12 cellular contexts compared by ENCODE assay signal in the genomic region with DNA sequence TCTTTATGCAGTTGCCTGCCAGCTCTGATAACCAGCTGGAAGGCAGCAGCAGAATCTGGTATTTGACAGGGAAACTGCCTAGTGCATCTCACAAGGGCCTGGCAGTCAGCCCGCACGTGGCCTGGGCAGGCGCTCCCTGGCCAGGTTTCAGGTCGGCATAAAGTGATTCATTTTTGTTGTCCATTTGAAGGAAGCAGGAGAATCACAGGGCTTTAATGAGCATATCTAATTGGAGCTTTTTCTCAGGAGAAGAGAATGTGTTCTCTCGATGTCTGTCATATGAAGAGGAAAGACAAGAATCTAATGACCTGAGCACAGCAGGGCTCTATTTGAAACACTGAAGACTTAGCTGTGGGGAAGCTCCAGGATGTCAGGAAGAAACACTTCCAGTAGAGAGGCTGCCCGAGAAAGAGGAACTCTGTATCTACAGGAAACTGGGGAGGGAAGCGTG.
A peak's percentile ranks its signal among the peaks of the same experiment; 100 is the strongest.
DNase-seq lines count a peak whose midpoint lies in the region; FAIRE-seq and TF ChIP-seq lines count a peak whose summit lies in the region.
"Had no signal": no experiment of that assay in that cellular context is flagged by ENCODE, and none has a peak within 500 bp of the region (broad histone marks: within the 10 kb centered on the region; RNA-seq: fewer than 3 reads in every experiment).

No MANE protein-coding gene starts in this region.

- FAIRE-seq in GM12892 (lab: Jason Lieb, UNC) (peak; percentile 64), bronchial epithelial cell (lab: Jason Lieb, UNC) (no peak)
- FAIRE-seq: D721Med had no signal

- H3K4me1 Mint-ChIP-seq in nephron progenitor cell, result peaks cover 8% of the 10 kb centered on the region
- H3K4me1 Mint-ChIP-seq in activated naive CD4-positive, alpha-beta T cell treated with anti-CD3 and anti-CD28 coated beads for 36 hours (ENCODE audit: low read depth), result no peaks in the 10 kb centered on the region
- H3K4me1 Mint-ChIP-seq: stimulated activated memory B cell treated with anti-CD40 and anti-IgM and Interleukin-4, amounts not matched to agents 10 μg/mL and 1 μg/mL and 100 μg/mL, for 72 hours had no signal

- H3K27ac ChIP-seq in osteoblast (ENCODE audit: low read depth, low read length), result no peak overlapping the region
- H3K27ac ChIP-seq: brain microvascular endothelial cell had no signal

- peaks cover 2% of the 10 kb centered on the region for H3K9me3 ChIP-seq in osteoblast (ENCODE audit: low read depth, low read length)

- H3K4me2 ChIP-seq in osteoblast (ENCODE audit: insufficient read depth, low read length), result no peak overlapping the region

- no peak overlapping the region for H3K4me3 Mint-ChIP-seq in nephron progenitor cell
- no peak overlapping the region for H3K4me3 Mint-ChIP-seq in activated naive CD4-positive, alpha-beta T cell treated with anti-CD3 and anti-CD28 coated beads for 36 hours
- H3K4me3 Mint-ChIP-seq: stimulated activated memory B cell treated with anti-CD40 and anti-IgM and Interleukin-4, amounts not matched to agents 10 μg/mL and 1 μg/mL and 100 μg/mL, for 72 hours had no signal

- TF ChIP-seq CTCF in bronchial epithelial cell (IDR thresholded peaks at IDR 0.05; ENCODE audit: insufficient read depth, low read length, severe bottlenecking), result no peak
- TF ChIP-seq CTCF in nephron progenitor cell (IDR thresholded peaks at IDR 0.05), result no peak
- TF ChIP-seq CTCF in osteoblast (IDR thresholded peaks at IDR 0.05; ENCODE audit: extremely low read depth, low read depth, low read length), result no peak

- TF ChIP-seq POLR2A in GM12892 (IDR thresholded peaks at IDR 0.05; ENCODE audit: low read depth, low read length), result no peak

- DNase-seq in GM12892 (ENCODE audit: insufficient read length), result no peak
- peak; percentile 92 for DNase-seq in NCI-H2029 (lab: John Stamatoyannopoulos, UW)
- DNase-seq in bronchial epithelial cell (ENCODE audit: low read depth), result peak; percentile 40
- DNase-seq in nephron progenitor cell, result no peak
- DNase-seq in activated effector memory CD4-positive, alpha-beta T cell treated with anti-CD3 and anti-CD28 coated beads, Interleukin-2, amount 50 U/mL, for 16 hours, result no peak
- no peak for DNase-seq in activated T-cell treated with anti-CD3 and anti-CD28 coated beads, Interleukin-2, amount 50 U/mL, for 1 hour
- no peak for DNase-seq in osteoblast (ENCODE audit: insufficient read length, low spot score, missing footprints)
- no peak for DNase-seq in activated naive CD4-positive, alpha-beta T cell treated with anti-CD3 and anti-CD28 coated beads for 36 hours
- DNase-seq: brain microvascular endothelial cell, NCI-H2171 had no signal

- H3K36me3 ChIP-seq in bronchial epithelial cell (ENCODE audit: control insufficient read depth, insufficient read depth, low read length), result no peaks in the 10 kb centered on the region
- H3K36me3 ChIP-seq in osteoblast (ENCODE audit: insufficient read depth, low read length), result no peaks in the 10 kb centered on the region
- H3K36me3 ChIP-seq: brain microvascular endothelial cell had no signal

- H3K4me3 ChIP-seq in bronchial epithelial cell (ENCODE audit: low read depth, low read length), result no peak overlapping the region
- H3K4me3 ChIP-seq in osteoblast (ENCODE audit: insufficient read depth, low read length), result no peak overlapping the region

- H3K27me3 ChIP-seq in bronchial epithelial cell (ENCODE audit: control insufficient read depth, insufficient read depth, low read length) (no peaks in the 10 kb centered on the region), osteoblast (ENCODE audit: insufficient read depth, low read length) (no peaks in the 10 kb centered on the region)
- H3K27me3 ChIP-seq: brain microvascular endothelial cell had no signal

- peak overlapping the region; percentile 86 for H3K27ac Mint-ChIP-seq in nephron progenitor cell
- H3K27ac Mint-ChIP-seq in activated naive CD4-positive, alpha-beta T cell treated with anti-CD3 and anti-CD28 coated beads for 36 hours, result no peak overlapping the region
- H3K27ac Mint-ChIP-seq: stimulated activated memory B cell treated with anti-CD40 and anti-IgM and Interleukin-4, amounts not matched to agents 10 μg/mL and 1 μg/mL and 100 μg/mL, for 72 hours had no signal

- H4K20me1 ChIP-seq in osteoblast (ENCODE audit: insufficient read depth, low read length), result no peaks in the 10 kb centered on the region

- CTCF ChIA-PET in activated naive CD4-positive, alpha-beta T cell treated with anti-CD3 and anti-CD28 coated beads for 36 hours (lab: Charles Lee), result no interaction called here

- H3K4me1 ChIP-seq in osteoblast (ENCODE audit: insufficient read depth, low read length), result no peaks in the 10 kb centered on the region

- peaks cover 21% of the 10 kb centered on the region for H3K9me3 Mint-ChIP-seq in nephron progenitor cell
- H3K9me3 Mint-ChIP-seq in activated naive CD4-positive, alpha-beta T cell treated with anti-CD3 and anti-CD28 coated beads for 36 hours, result peaks cover 8% of the 10 kb centered on the region

- H2AFZ ChIP-seq in osteoblast (ENCODE audit: low read length), result no peak overlapping the region

- intact Hi-C loops in activated naive CD4-positive, alpha-beta T cell treated with anti-CD3 and anti-CD28 coated beads for 36 hours (cut with micrococcal nuclease), result no loop called here

- no peaks in the 10 kb centered on the region for H3K79me2 ChIP-seq in osteoblast (ENCODE audit: insufficient read depth, low read length)

- H3K27me3 Mint-ChIP-seq in nephron progenitor cell (ENCODE audit: low read depth, poor library complexity), result peaks cover 9% of the 10 kb centered on the region
- peaks cover 7% of the 10 kb centered on the region for H3K27me3 Mint-ChIP-seq in activated naive CD4-positive, alpha-beta T cell treated with anti-CD3 and anti-CD28 coated beads for 36 hours (ENCODE audit: low read depth)

- H3K36me3 Mint-ChIP-seq in nephron progenitor cell (ENCODE audit: low read depth), result no peaks in the 10 kb centered on the region
- no peaks in the 10 kb centered on the region for H3K36me3 Mint-ChIP-seq in activated naive CD4-positive, alpha-beta T cell treated with anti-CD3 and anti-CD28 coated beads for 36 hours (ENCODE audit: low read depth)
- H3K36me3 Mint-ChIP-seq: stimulated activated memory B cell treated with anti-CD40 and anti-IgM and Interleukin-4, amounts not matched to agents 10 μg/mL and 1 μg/mL and 100 μg/mL, for 72 hours had no signal

Comparison
In these comparisons a context has a peak if more than half of its experiments do, and no peak if none do; other contexts are left out.
1. DNase-seq: peak in NCI-H2029 (single experiment) and bronchial epithelial cell (single experiment); none in GM12892 (single experiment), nephron progenitor cell (single experiment), activated effector memory CD4-positive, alpha-beta T cell treated with anti-CD3 and anti-CD28 coated beads, Interleukin-2, amount 50 U/mL, for 16 hours (single experiment), activated T-cell treated with anti-CD3 and anti-CD28 coated beads, Interleukin-2, amount 50 U/mL, for 1 hour (single experiment), osteoblast (single experiment) and activated naive CD4-positive, alpha-beta T cell treated with anti-CD3 and anti-CD28 coated beads for 36 hours (single experiment).